In genomic region chr3:119559441-119559963, GRCh38 we compare ENCODE assay signal across 8 cellular contexts. TPM values are rescaled to one million over a fixed set of nuclear protein-coding genes. Genes with fewer than 3 reads are reported as not detected.
DNase-seq lines count a peak whose midpoint lies in the region; ATAC-seq lines count a peak whose summit lies in the region.

Gene CD80, minus strand, starts transcription at chr3:119559614. Its CDS starts 1,886 bp downstream, at chr3:119557728.

- peak within 1 kb of the TSS; percentile 85 for H3K27ac Mint-ChIP-seq in activated naive CD8-positive, alpha-beta T cell treated with anti-CD3 and anti-CD28 coated beads, Interleukin-2, amount 10 ng/mL, durations not matched to agents 7 days and 5 days

- no peaks in the 10 kb centered on the region for H3K9me3 ChIP-seq in SK-N-MC (ENCODE audit: low read depth, low read length)

- ATAC-seq in GM21423 (IDR thresholded peaks at IDR 0.05; ENCODE audit: unreplicated experiment), result peak; percentile 54
- ATAC-seq in HG03571 (IDR thresholded peaks at IDR 0.05; ENCODE audit: unreplicated experiment), result peak; percentile 46
- ATAC-seq in activated naive CD8-positive, alpha-beta T cell treated with anti-CD3 and anti-CD28 coated beads, Interleukin-2, amount 10 ng/mL, durations not matched to agents 7 days and 5 days (ENCODE audit: low read depth), result peak; percentile 91

- DNase-seq in GM03348 (ENCODE audit: low spot score) (peak; percentile 72), SK-N-MC (ENCODE audit: low read depth, low spot score) (peak; percentile 5), iPS-NIHi7 (ENCODE audit: extremely low spot score) (peak; percentile 76), cerebellum (ENCODE audit: low spot score) (no peak)
- DNase-seq in activated naive CD8-positive, alpha-beta T cell treated with anti-CD3 and anti-CD28 coated beads, Interleukin-2, amount 10 ng/mL, durations not matched to agents 7 days and 5 days, result peak; percentile 68
- peak; percentile 74 for DNase-seq in stimulated activated CD8-positive, alpha-beta memory T cell treated with anti-CD3 and anti-CD28 coated beads, Interleukin-4, amount 100 ng/mL, for 48 hours

- H3K9ac ChIP-seq in SK-N-MC (ENCODE audit: insufficient read length), result no peak within 1 kb of the TSS

- H3K9me3 Mint-ChIP-seq in activated naive CD8-positive, alpha-beta T cell treated with anti-CD3 and anti-CD28 coated beads, Interleukin-2, amount 10 ng/mL, durations not matched to agents 7 days and 5 days, result peaks cover 3% of the 10 kb centered on the region

- H3K4me1 Mint-ChIP-seq in activated naive CD8-positive, alpha-beta T cell treated with anti-CD3 and anti-CD28 coated beads, Interleukin-2, amount 10 ng/mL, durations not matched to agents 7 days and 5 days, result peaks cover 46% of the 10 kb centered on the region

- H3K27me3 Mint-ChIP-seq in activated naive CD8-positive, alpha-beta T cell treated with anti-CD3 and anti-CD28 coated beads, Interleukin-2, amount 10 ng/mL, durations not matched to agents 7 days and 5 days, result no peaks in the 10 kb centered on the region

- peak within 1 kb of the TSS; percentile 83 for H3K4me3 Mint-ChIP-seq in activated naive CD8-positive, alpha-beta T cell treated with anti-CD3 and anti-CD28 coated beads, Interleukin-2, amount 10 ng/mL, durations not matched to agents 7 days and 5 days

- H3K27ac ChIP-seq in SK-N-MC, result no peak within 1 kb of the TSS

- no peaks in the 10 kb centered on the region for H3K36me3 ChIP-seq in SK-N-MC (ENCODE audit: insufficient read depth, low read length)

- H3K36me3 Mint-ChIP-seq in activated naive CD8-positive, alpha-beta T cell treated with anti-CD3 and anti-CD28 coated beads, Interleukin-2, amount 10 ng/mL, durations not matched to agents 7 days and 5 days, result peaks cover 35% of the 10 kb centered on the region

- POLR2A ChIA-PET in activated naive CD8-positive, alpha-beta T cell treated with anti-CD3 and anti-CD28 coated beads, Interleukin-2, amount 10 ng/mL, durations not matched to agents 7 days and 5 days (lab: Charles Lee), result interaction anchor here (0.5 to 5.8 kb wide), 8 partner anchors 20 to 535 kb away, joined by 3 to 41 read pairs (median 6); partner anchors contain the start of genes ADPRH, GSK3B, POGLUT1 and TIMMDC1

- no peak within 1 kb of the TSS for H3K4me3 ChIP-seq in SK-N-MC

RNA-seq across cellular contexts. Expression of gene CD80, which starts in this region (rescaled TPM):
- 10 to 100 TPM; 11.6 to 15.2 TPM for total RNA-seq in activated naive CD8-positive, alpha-beta T cell treated with anti-CD3 and anti-CD28 coated beads, Interleukin-2, amount 10 ng/mL, durations not matched to agents 7 days and 5 days
- total RNA-seq in cerebellum, result 0.36 TPM
